9 cellular contexts compared by ENCODE assay signal in the genomic region with DNA sequence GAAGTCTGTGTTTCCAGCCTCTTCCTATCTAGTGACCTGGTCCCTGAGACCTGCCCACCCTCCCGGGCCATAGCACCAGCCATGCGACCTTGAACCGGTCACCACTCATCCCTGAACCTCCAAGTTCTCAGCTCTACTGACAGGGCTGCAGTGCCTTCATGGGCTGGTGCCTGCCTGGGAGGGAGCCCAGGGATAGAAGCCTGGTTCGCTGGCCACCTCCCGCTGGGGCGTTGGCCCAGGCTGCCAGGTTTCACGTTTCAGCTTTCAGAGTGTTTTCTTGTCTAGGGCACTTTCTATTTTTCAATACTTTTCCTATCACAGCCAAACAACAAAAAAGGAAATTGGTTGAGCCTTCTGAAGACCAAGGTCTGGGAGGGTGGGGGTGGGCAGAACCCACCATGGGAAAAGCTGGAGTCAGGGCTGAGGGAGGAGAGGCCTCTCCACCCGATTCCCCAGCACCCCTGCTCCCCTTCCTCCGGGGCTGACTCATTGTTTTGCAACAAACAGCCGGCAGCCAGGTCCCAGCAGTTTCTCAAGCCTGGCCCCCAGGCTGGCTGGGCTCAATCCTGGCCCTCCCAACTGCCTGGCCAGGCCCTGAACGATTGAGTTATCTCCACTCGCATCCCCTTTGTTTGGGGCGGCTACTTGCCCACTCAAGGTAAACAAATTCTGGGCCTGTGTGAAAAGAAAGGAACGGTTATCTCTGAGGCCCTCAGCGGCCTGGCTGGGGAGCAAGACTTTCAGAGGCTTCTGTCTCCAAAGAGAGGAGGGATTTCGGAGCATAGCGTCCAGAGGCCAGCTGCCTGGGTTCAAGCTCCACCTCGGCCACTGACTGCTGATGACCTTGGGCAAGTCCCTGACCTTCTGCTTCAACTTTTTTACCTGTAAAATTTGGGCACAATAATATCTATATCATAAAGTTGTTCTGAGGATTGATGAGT. TPM values are rescaled to one million over a fixed set of nuclear protein-coding genes. Genes with fewer than 3 reads are reported as not detected.
DNase-seq lines count a peak whose midpoint lies in the region; ATAC-seq, FAIRE-seq and TF ChIP-seq lines count a peak whose summit lies in the region.
"Had no signal": no experiment of that assay in that cellular context is flagged by ENCODE, and none has a peak within 500 bp of the region (broad histone marks: within the 10 kb centered on the region; RNA-seq: fewer than 3 reads in every experiment).

No MANE protein-coding gene starts in this region.

- ATAC-seq in HCT116, result peak; percentile 86
- ATAC-seq in PC-3, result peak; percentile 92
- ATAC-seq in HG03108 (IDR thresholded peaks at IDR 0.05; ENCODE audit: unreplicated experiment), result no peak
- ATAC-seq in GM19455 (IDR thresholded peaks at IDR 0.05; ENCODE audit: unreplicated experiment), result no peak

- peak overlapping the region; percentile 63 for H3K9ac ChIP-seq in HCT116 (ENCODE audit: low read length)
- H3K9ac ChIP-seq in PC-3 (ENCODE audit: low read length), result peak overlapping the region; percentile 71
- peak overlapping the region; percentile 20 to 49 for H3K9ac ChIP-seq in kidney (ENCODE audit: low read length in 2 of 2)

- POLR2A ChIA-PET in HCT116 (lab: Charles Lee) (interaction anchor here (0.9 to 4.5 kb wide), 4 partner anchors 10 to 48 kb away, joined by 3 to 23 read pairs (median 6); a partner anchor contains a TSS), PC-3 (lab: Charles Lee; ENCODE audit: unreplicated experiment) (no interaction called here)

- no peak for TF ChIP-seq RAD21 in HCT116 (IDR thresholded peaks at IDR 0.05; ENCODE audit: low read depth)

- H3F3A ChIP-seq in PC-3 (ENCODE audit: low read length, unreplicated experiment), result no peaks in the 10 kb centered on the region

- H3K79me2 ChIP-seq in ACC112 (ENCODE audit: control insufficient read depth, insufficient read depth, low read length, unreplicated experiment), result no peaks in the 10 kb centered on the region
- H3K79me2 ChIP-seq in HCT116 (ENCODE audit: insufficient read depth, low read length), result no peaks in the 10 kb centered on the region
- no peaks in the 10 kb centered on the region for H3K79me2 ChIP-seq in PC-3 (ENCODE audit: low read length)

- no peak for FAIRE-seq in bronchial epithelial cell (lab: Jason Lieb, UNC)
- FAIRE-seq in kidney (lab: Jason Lieb, UNC), result no peak
- FAIRE-seq: colon had no signal

- H3K27me3 ChIP-seq in ACC112 (ENCODE audit: insufficient read depth, low read length) (no peaks in the 10 kb centered on the region), HCT116 (ENCODE audit: insufficient read depth, low read length) (no peaks in the 10 kb centered on the region), PC-3 (ENCODE audit: low read length) (no peaks in the 10 kb centered on the region), bronchial epithelial cell (ENCODE audit: control insufficient read depth, insufficient read depth, low read length) (no peaks in the 10 kb centered on the region), spleen (replicated peaks in 1 of 7) (no peaks in the 10 kb centered on the region)

- intact Hi-C loops in HCT116 (cut with micrococcal nuclease), result loop anchor here (5.0 kb wide), 1 partner anchor 48 kb away; a partner anchor contains a TSS
- intact Hi-C loops in PC-3 (cut with micrococcal nuclease), result loop anchor here (1.0 to 2.0 kb wide), 2 partner anchors 10 to 40 kb away; no protein-coding TSS in a partner anchor
- intact Hi-C loops in kidney (cut with DNase I), result no loop called here
- intact Hi-C loops in spleen (cut with DNase I; ENCODE audit: low total_unique reads), result no loop called here

- H3K4me3 ChIP-seq in ACC112 (ENCODE audit: low read depth, low read length), result peak overlapping the region; percentile 41; the same call in 1 of the 2 replicates
- H3K4me3 ChIP-seq in HCT116 (replicated peaks in 1 of 2; ENCODE audit: low read depth in 1 of 2, low read length in 2 of 2), result peak overlapping the region; percentile 27 to 35
- H3K4me3 ChIP-seq in PC-3 (ENCODE audit: low read length), result peak overlapping the region; percentile 26; the same call in 1 of the 2 replicates
- no peak overlapping the region for H3K4me3 ChIP-seq in bronchial epithelial cell (ENCODE audit: low read depth, low read length)
- no peak overlapping the region for H3K4me3 ChIP-seq in kidney (ENCODE audit: low read length in 2 of 2)
- H3K4me3 ChIP-seq in spleen, result peak overlapping the region in 1 of 8 donors; percentile 36

- TF ChIP-seq CTCF in HCT116 (IDR thresholded peaks at IDR 0.05 in 2 of 3, conservative IDR thresholded peaks at IDR 0.05 in 1 of 3; ENCODE audit: borderline replicate concordance in 1 of 3, insufficient read depth in 1 of 3, low read depth in 2 of 3, low read length in 2 of 3) (no peak), PC-3 (conservative IDR thresholded peaks at IDR 0.05; ENCODE audit: low read depth, low read length) (no peak), bronchial epithelial cell (IDR thresholded peaks at IDR 0.05; ENCODE audit: insufficient read depth, low read length, severe bottlenecking) (no peak), kidney (IDR thresholded peaks at IDR 0.05; ENCODE audit: borderline replicate concordance, extremely low read depth, insufficient read depth) (no peak), spleen (IDR thresholded peaks at IDR 0.05 in 8 of 11, conservative IDR thresholded peaks at IDR 0.05 in 3 of 11) (no peak)

- RAD21 ChIA-PET in HCT116 (lab: Charles Lee; ENCODE audit: low non-redundant PET in 1 of 2, low total read pairs in 2 of 2, uncharacterized antibody in 2 of 2, unreplicated experiment in 2 of 2), result interaction anchor here in 1 of 2 experiments (1.2 kb wide), 1 partner anchor 9 kb away, joined by 3 read pairs; no protein-coding TSS in a partner anchor

- H3K4me2 ChIP-seq in HCT116 (ENCODE audit: low read length) (peak overlapping the region; percentile 85), PC-3 (ENCODE audit: low read length) (peak overlapping the region; percentile 69)

- peak overlapping the region; percentile 96 for H2AFZ ChIP-seq in ACC112 (ENCODE audit: low read length, unreplicated experiment)
- peak overlapping the region; percentile 74 for H2AFZ ChIP-seq in HCT116 (ENCODE audit: low read depth, low read length, poor library complexity, severe bottlenecking)
- H2AFZ ChIP-seq in PC-3 (ENCODE audit: low read length), result peak overlapping the region; percentile 64

- H3K36me3 ChIP-seq in ACC112 (ENCODE audit: insufficient read depth, low read length) (no peaks in the 10 kb centered on the region), HCT116 (ENCODE audit: control insufficient read depth in 1 of 2, insufficient read depth in 2 of 2, low read length in 2 of 2) (no peaks in the 10 kb centered on the region), PC-3 (ENCODE audit: low read depth, low read length) (no peaks in the 10 kb centered on the region; the same call in 1 of the 2 replicates), bronchial epithelial cell (ENCODE audit: control insufficient read depth, insufficient read depth, low read length) (no peaks in the 10 kb centered on the region), kidney (ENCODE audit: control insufficient read depth in 1 of 2, insufficient read depth in 2 of 2, low read length in 2 of 2) (no peaks in the 10 kb centered on the region), spleen (no peaks in the 10 kb centered on the region)

- H3K9me3 ChIP-seq in HCT116 (ENCODE audit: control insufficient read depth in 1 of 2, insufficient read depth in 1 of 2, low read depth in 1 of 2, low read length in 2 of 2) (no peaks in the 10 kb centered on the region), PC-3 (ENCODE audit: low read length) (no peaks in the 10 kb centered on the region), kidney (ENCODE audit: control insufficient read depth in 1 of 2, low read length in 2 of 2) (peaks cover 4 to 14% of the 10 kb centered on the region in 2 donors), spleen (peaks cover 0 to 28% (median 14%) of the 10 kb centered on the region in 8 donors)

- peak; percentile 64 for DNase-seq in HCT116 (ENCODE audit: low read depth, low spot score)
- peak; percentile 84 for DNase-seq in PC-3
- DNase-seq in bronchial epithelial cell (ENCODE audit: low read depth), result peak; percentile 80
- DNase-seq in kidney, result peak; percentile 94
- DNase-seq in spleen, result peak; percentile 89

- no peak for TF ChIP-seq POLR2A in HCT116 (IDR thresholded peaks at IDR 0.05; ENCODE audit: borderline replicate concordance, extremely low read depth, insufficient read depth, insufficient read length)
- no peak for TF ChIP-seq POLR2A in spleen (IDR thresholded peaks at IDR 0.05)

- peak overlapping the region; percentile 74 for H3K27ac ChIP-seq in ACC112 (ENCODE audit: low read depth, low read length)
- H3K27ac ChIP-seq in HCT116 (ENCODE audit: low read depth, low read length), result peak overlapping the region; percentile 91
- H3K27ac ChIP-seq in PC-3 (ENCODE audit: low read length), result peak overlapping the region; percentile 91
- peak overlapping the region; percentile 66 to 78 for H3K27ac ChIP-seq in kidney (ENCODE audit: low read depth in 2 of 2, low read length in 2 of 2)
- peak overlapping the region; percentile 58 to 95 (median 78) for H3K27ac ChIP-seq in spleen

- H3K9me2 ChIP-seq in HCT116 (ENCODE audit: insufficient read depth) (no peaks in the 10 kb centered on the region), PC-3 (replicated peaks; ENCODE audit: low read length) (no peaks in the 10 kb centered on the region)

- WGBS in spleen, 5 donors, result 39 to 54% (median 49%) methylated on average over 18 of the region's 18 CpGs

- CTCF ChIA-PET in HCT116 (lab: Charles Lee) (interaction anchor here (4.3 kb wide), 1 partner anchor 9 kb away, joined by 23 read pairs; no protein-coding TSS in a partner anchor), PC-3 (lab: Charles Lee) (interaction anchor here (0.6 to 0.9 kb wide), 2 partner anchors 10 to 50 kb away, joined by 3 to 6 read pairs; no protein-coding TSS in a partner anchor)

- BruUV-seq in HCT116 (replicated peaks; lab: Mats Ljungman, UMichigan) (TSS peak; percentile 97), PC-3 (replicated peaks; lab: Mats Ljungman, UMichigan) (TSS peak; percentile 95)

- H4K20me1 ChIP-seq in HCT116 (ENCODE audit: insufficient read depth) (no peaks in the 10 kb centered on the region), PC-3 (ENCODE audit: low read length) (no peaks in the 10 kb centered on the region)

- H3K4me1 ChIP-seq in ACC112 (ENCODE audit: control insufficient read depth, insufficient read depth, low read length, unreplicated experiment) (peaks cover 16% of the 10 kb centered on the region), HCT116 (ENCODE audit: control insufficient read depth in 1 of 2, insufficient read depth in 2 of 2, low read length in 2 of 2) (peaks cover 33 to 79% of the 10 kb centered on the region in 2 experiments), PC-3 (ENCODE audit: insufficient read depth, low read length) (peaks cover 40% of the 10 kb centered on the region), kidney (ENCODE audit: control insufficient read depth in 1 of 2, insufficient read depth in 1 of 2, low read depth in 1 of 2, low read length in 2 of 2) (peaks cover 10 to 14% of the 10 kb centered on the region in 2 donors), spleen (peaks cover 10 to 60% (median 53%) of the 10 kb centered on the region in 6 donors)

RNA-seq across cellular contexts. Expression of a gene that starts 47.5 kb away (rescaled TPM):
- total RNA-seq in HCT116 (2021; ENCODE audit: unreplicated experiment) (30.3 TPM), PC-3 (2014; rRNA removed) (14.8 and 26.0 TPM in 2 replicates), bronchial epithelial cell (4.4 and 8.2 TPM in 2 replicates), kidney (247 TPM), spleen (100 to 1,000 TPM; 118 to 223 (median 131) TPM)
- 15.7 and 29.3 TPM in 2 replicates for polyA plus RNA-seq in HCT116 (2012)
- polyA plus RNA-seq in kidney (ENCODE audit: insufficient read depth, low read depth, low replicate concordance) (35.4 TPM), spleen (100 to 1,000 TPM in 1 of 3 donors, 10 to 100 TPM in 2; 72.4 to 115 (median 91.0) TPM)

Comparison
In these comparisons a context has a peak if more than half of its experiments do, and no peak if none do; other contexts are left out.
1. H3K4me3 ChIP-seq: peak in ACC112 (single experiment), HCT116 (2 of 2) and PC-3 (single experiment); none in bronchial epithelial cell (single experiment) and kidney (0 of 2).
2. ATAC-seq: peak in HCT116 (single experiment) and PC-3 (single experiment); none in HG03108 (single experiment) and GM19455 (single experiment).
3. intact Hi-C loops: an anchor here in HCT116 (5.0 kb wide) and PC-3 (1.0 to 2.0 kb wide); none called in kidney and spleen.
4. Peak in every context shown above with its lines, with median percentiles within 50 percentile points of each other: H2AFZ ChIP-seq, H3K27ac ChIP-seq, DNase-seq and H3K9ac ChIP-seq.